In the genomic region with DNA sequence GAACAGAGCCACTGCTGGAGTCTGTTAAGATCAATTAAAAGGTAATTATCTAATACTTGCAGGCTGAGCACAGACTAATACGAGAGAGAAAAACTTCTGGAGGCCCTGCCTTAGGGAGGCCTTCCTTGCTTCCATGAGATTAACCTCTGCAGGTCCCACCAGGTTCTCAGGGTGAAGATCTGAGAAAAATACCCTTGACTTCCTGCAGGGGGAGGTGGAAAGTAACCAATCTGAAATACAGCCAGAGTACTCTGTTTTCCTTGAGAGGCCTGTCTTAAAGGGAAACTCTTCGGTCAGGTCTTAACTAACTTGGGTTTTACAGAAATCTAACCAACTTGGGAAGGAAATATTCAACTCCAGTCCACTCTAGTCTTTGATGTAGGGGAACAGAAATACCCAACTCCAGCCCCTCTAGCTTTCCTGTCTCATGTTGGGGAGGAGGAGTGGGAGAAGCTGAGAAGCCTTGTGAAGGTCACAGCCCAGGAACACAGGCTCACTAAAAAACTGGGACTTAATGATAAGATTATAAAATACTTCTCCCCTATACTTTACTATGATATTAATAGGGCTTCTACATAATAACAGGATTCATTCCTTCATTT, we compare ENCODE assay signal across 9 cellular contexts.
DNase-seq lines count a peak whose midpoint lies in the region; TF ChIP-seq lines count a peak whose summit lies in the region.
"Had no signal": no experiment of that assay in that cellular context is flagged by ENCODE, and none has a peak within 500 bp of the region (broad histone marks: within the 10 kb centered on the region; RNA-seq: fewer than 3 reads in every experiment).

No MANE protein-coding gene starts in this region.

- no peak overlapping the region for H3K56ac ChIP-seq in H9 (ENCODE audit: insufficient read length, low read depth, low read length)

- intact Hi-C loops in adrenal gland (cut with DNase I): no loop called here

- no peaks in the 10 kb centered on the region for H3K4me1 ChIP-seq in H9 (ENCODE audit: insufficient read depth, low read length)
- H3K4me1 ChIP-seq in adrenal gland (replicated peaks in 1 of 2): no peaks in the 10 kb centered on the region
- H3K4me1 ChIP-seq: SJSA1 had no signal

- no peak overlapping the region for H3T11ph ChIP-seq in H9 (ENCODE audit: low read length)

- POLR2A ChIA-PET in GM10248 (lab: Yijun Ruan, JAX): no interaction called here

- H3K23me2 ChIP-seq in H9 (ENCODE audit: insufficient read length, low read depth, low read length, poor library complexity, severe bottlenecking): no peaks in the 10 kb centered on the region

- H3K23ac ChIP-seq in H9 (ENCODE audit: insufficient read length, low read depth, low read length): no peak overlapping the region

- H2AK5ac ChIP-seq in H9 (ENCODE audit: insufficient read length, low read length): no peak overlapping the region

- H3K4me1 Mint-ChIP-seq in H9: 0 out of 4 replicates have a peak, but pooled peaks cover 0 to 2% of the 10 kb centered on the region in 2 experiments

- no peak overlapping the region for H2BK12ac ChIP-seq in H9 (ENCODE audit: insufficient read length, low read depth, low read length)

- H3K27me3 ChIP-seq in H9 (ENCODE audit: insufficient read depth, low read length) (no peaks in the 10 kb centered on the region), adrenal gland (no peaks in the 10 kb centered on the region)
- H3K27me3 ChIP-seq: SJSA1 had no signal

- no peak overlapping the region for H3K4ac ChIP-seq in H9 (ENCODE audit: low read depth, low read length)

- DNase-seq in AG08396 (ENCODE audit: low spot score) (peak; percentile 43), GM10248 (ENCODE audit: extremely low spot score) (no peak), H9 (peak; percentile 46), LHCN-M2 (ENCODE audit: low read depth) (peak; percentile 48), adrenal gland (peak in 3 of 7 donors; percentile 7 to 44 (median 18)), kidney glomerular epithelial cell (lab: John Stamatoyannopoulos, UW) (peak; percentile 33), mucosa of gallbladder (ENCODE audit: low spot score) (no peak), occipital lobe (lab: John Stamatoyannopoulos, UW) (no peak)

- H3K36me3 ChIP-seq in adrenal gland (replicated peaks in 1 of 2): no peaks in the 10 kb centered on the region
- H3K36me3 ChIP-seq: SJSA1 had no signal

- no peak overlapping the region for H3K4me3 Mint-ChIP-seq in H9

- no peak overlapping the region for H4K8ac ChIP-seq in H9 (replicated peaks; ENCODE audit: insufficient read length, low read depth, low read length)

- H2BK120ac ChIP-seq in H9 (ENCODE audit: low read depth, low read length, poor library complexity, severe bottlenecking): no peak overlapping the region

- H3K4me2 ChIP-seq in H9 (ENCODE audit: insufficient read depth, insufficient read length, low read length): no peak overlapping the region

- peak overlapping the region in 2 of 3 experiments; percentile 57 to 73; a peak in 2 of 7 replicates for H3K27ac Mint-ChIP-seq in H9

- no peak overlapping the region for H4K5ac ChIP-seq in H9 (ENCODE audit: insufficient read length, low read depth, low read length)

- no CpG with 5 or more reads among the region's 2 CpGs for WGBS in H9 (ENCODE audit: extremely low coverage, insufficient read length, low lambda C conversion rate)
- 61 to 81% (median 68%) methylated on average over 2 of the region's 2 CpGs for WGBS in adrenal gland, 4 donors

- no peak overlapping the region for H2BK5ac ChIP-seq in H9 (ENCODE audit: insufficient read length, low read length)

- no peak overlapping the region for H3K14ac ChIP-seq in H9 (ENCODE audit: insufficient read depth, low read length)

- H2BK15ac ChIP-seq in H9 (ENCODE audit: low read depth, low read length): no peak overlapping the region

- H3K18ac ChIP-seq in H9 (ENCODE audit: insufficient read length, low read depth, low read length): no peak overlapping the region

- H4K20me1 ChIP-seq in H9 (ENCODE audit: control insufficient read depth, insufficient read depth, insufficient read length): no peaks in the 10 kb centered on the region

- H3K79me2 ChIP-seq in H9 (ENCODE audit: insufficient read depth, low read length): no peaks in the 10 kb centered on the region

- H3K27ac ChIP-seq in H9 (ENCODE audit: insufficient read length, low read depth, low read length): no peak overlapping the region
- no peak overlapping the region for H3K27ac ChIP-seq in adrenal gland
- H3K27ac ChIP-seq: SJSA1 had no signal

- H2BK20ac ChIP-seq in H9 (ENCODE audit: low read depth, low read length, poor library complexity, severe bottlenecking): no peak overlapping the region

- H3K9me3 Mint-ChIP-seq in H9: no peaks in the 10 kb centered on the region; a peak in 1 of 5 replicates

- no peak overlapping the region for H3K9ac ChIP-seq in H9 (ENCODE audit: extremely low read depth, insufficient read length, low read length)

- H3K27me3 Mint-ChIP-seq in H9 (ENCODE audit: low read depth): no peaks in the 10 kb centered on the region

- no peak overlapping the region for H3K4me3 ChIP-seq in adrenal gland
- H3K4me3 ChIP-seq: SJSA1 had no signal

- H3K79me1 ChIP-seq in H9 (ENCODE audit: insufficient read depth, low read depth, low read length, poor library complexity, severe bottlenecking): no peaks in the 10 kb centered on the region

- H3K9me3 ChIP-seq in H9 (ENCODE audit: control insufficient read depth, low read depth, low read length) (no peaks in the 10 kb centered on the region), adrenal gland (replicated peaks in 1 of 3) (no peaks in the 10 kb centered on the region)
- H3K9me3 ChIP-seq: SJSA1 had no signal

- TF ChIP-seq POLR2A in adrenal gland (IDR thresholded peaks at IDR 0.05): no peak

- H4K91ac ChIP-seq in H9 (ENCODE audit: insufficient read length, low read depth, low read length): no peak overlapping the region

- TF ChIP-seq CTCF in GM10248 (IDR thresholded peaks at IDR 0.05; ENCODE audit: control extremely low read depth, extremely low read depth, low read depth, missing control alignments) (peak; percentile 30), H9 (conservative IDR thresholded peaks at IDR 0.05) (peak; percentile 79), adrenal gland (IDR thresholded peaks at IDR 0.05) (peak; percentile 39 to 60 (median 53))

- peaks cover 2 to 5% (median 3%) of the 10 kb centered on the region in 3 experiments; a peak in 4 of 7 replicates for H3K36me3 Mint-ChIP-seq in H9 (ENCODE audit: insufficient read depth in 1 of 3, low read depth in 3 of 3)

- CTCF ChIA-PET in GM10248 (lab: Yijun Ruan, JAX): interaction anchor here (0.7 to 5.0 kb wide), 10 partner anchors 10 to 265 kb away, joined by 3 to 32 read pairs (median 4); no protein-coding TSS in a partner anchor

- no peak overlapping the region for H2AFZ ChIP-seq in H9 (ENCODE audit: low read length)

Comparison
In these comparisons a context has a peak if more than half of its experiments do, and no peak if none do; other contexts are left out.
1. DNase-seq: peak in AG08396 (single experiment), H9 (single experiment), LHCN-M2 (single experiment) and kidney glomerular epithelial cell (single experiment); none in GM10248 (single experiment), mucosa of gallbladder (single experiment) and occipital lobe (single experiment).
2. Peak in every context shown above with its lines, with median percentiles within 50 percentile points of each other: CTCF ChIP-seq.